ENCODE assay signal across 9 cellular contexts in the genomic region with DNA sequence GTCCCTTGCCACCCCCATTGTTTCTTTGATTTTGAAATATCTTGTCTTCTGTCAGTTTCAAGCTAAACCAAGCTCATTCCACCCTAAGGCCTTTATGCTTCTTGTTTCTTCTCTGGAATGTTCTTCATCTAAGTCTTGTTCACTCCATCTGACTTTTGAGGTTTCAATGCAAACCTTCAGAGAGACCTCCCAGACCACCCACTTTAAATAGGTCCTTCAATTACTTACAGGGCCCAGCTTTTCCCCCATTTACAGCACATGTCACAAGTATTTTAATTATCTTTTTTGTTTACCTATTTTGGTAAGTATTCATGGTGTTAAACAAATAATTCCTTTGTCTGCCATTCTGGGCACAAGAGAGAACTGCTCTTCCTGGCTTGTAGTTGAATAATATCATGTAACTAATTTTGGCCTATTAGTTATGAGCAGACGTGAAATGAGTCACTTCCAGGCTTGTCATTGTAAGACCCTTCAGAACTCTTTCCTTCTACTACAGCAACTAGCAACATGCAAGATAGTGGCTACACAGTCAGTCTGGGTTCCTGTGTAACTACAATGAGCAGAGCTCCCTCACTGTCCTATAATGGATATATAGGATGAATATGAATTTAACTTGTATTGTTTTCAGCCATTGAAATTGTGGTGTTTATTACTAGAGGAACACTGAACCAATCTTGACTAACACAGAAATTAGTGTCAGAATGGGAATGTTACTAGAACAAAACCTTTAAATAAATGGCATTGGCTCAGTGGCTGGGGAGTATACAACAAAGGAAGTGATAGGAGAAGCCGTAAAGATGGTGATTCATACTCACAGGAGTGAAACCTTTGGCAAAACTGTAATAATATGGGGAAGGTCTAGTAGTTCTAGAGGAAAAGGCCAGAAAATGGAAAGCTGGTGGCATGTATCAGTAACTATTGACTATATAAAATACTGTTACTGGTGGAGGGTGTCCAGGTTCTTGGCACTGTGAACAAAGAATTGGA. TPM values are rescaled to one million over a fixed set of nuclear protein-coding genes. Genes with fewer than 3 reads are reported as not detected.
DNase-seq lines count a peak whose midpoint lies in the region; ATAC-seq, FAIRE-seq and TF ChIP-seq lines count a peak whose summit lies in the region.
"Had no signal": no experiment of that assay in that cellular context is flagged by ENCODE, and none has a peak within 500 bp of the region (broad histone marks: within the 10 kb centered on the region; RNA-seq: fewer than 3 reads in every experiment).

No MANE protein-coding gene starts in this region.

- no peak overlapping the region for H3K4me3 ChIP-seq in right atrium auricular region

- H3K36me3 ChIP-seq in right atrium auricular region, result no peaks in the 10 kb centered on the region

- H3K9me3 ChIP-seq in right atrium auricular region, result no peaks in the 10 kb centered on the region

- H3K4me1 ChIP-seq in right atrium auricular region (peaks cover 0 to 33% of the 10 kb centered on the region in 2 donors), foreskin keratinocyte (peaks cover 13% of the 10 kb centered on the region)

- intact Hi-C loops in cardiac septum (cut with DNase I), result loop anchor here (5.0 to 10.0 kb wide), 2 partner anchors 48 to 315 kb away; a partner anchor contains a TSS

- H3K27ac ChIP-seq in right atrium auricular region (peak overlapping the region; percentile 15 to 78), foreskin keratinocyte (peak overlapping the region; percentile 67)

- ATAC-seq in foreskin keratinocyte, result peak; percentile 46

- TF ChIP-seq CTCF in right atrium auricular region (IDR thresholded peaks at IDR 0.05), result no peak
- TF ChIP-seq CTCF in foreskin keratinocyte (conservative IDR thresholded peaks at IDR 0.05), result no peak

- FAIRE-seq in HTR-8/SVneo (lab: Jason Lieb, UNC), result no peak

- no peak for DNase-seq in right atrium auricular region (ENCODE audit: low spot score)
- DNase-seq in cardiac septum (ENCODE audit: low spot score), result no peak
- peak; percentile 25 to 52 for DNase-seq in foreskin keratinocyte
- no peak for DNase-seq in DMS 273 treated with DMSO at 0.1 percent for 48 hours (lab: John Stamatoyannopoulos, UW)
- DNase-seq in stimulated activated naive CD4-positive, alpha-beta T cell treated with Interleukin-2 at 50 U/mL for 16 hours (lab: John Stamatoyannopoulos, UW), result no peak
- no peak for DNase-seq in HTR-8/SVneo (ENCODE audit: insufficient read length, low spot score)
- DNase-seq in SKM-1 (lab: John Stamatoyannopoulos, UW; ENCODE audit: unreplicated experiment), result no peak
- DNase-seq: nucleus accumbens had no signal

- H3K27me3 ChIP-seq in right atrium auricular region (no peaks in the 10 kb centered on the region), foreskin keratinocyte (no peaks in the 10 kb centered on the region)

TF ChIP-seq in PFSK-1, 5 proteins besides CTCF, POLR2A, EP300 and RAD21:
- TF ChIP-seq FOXP2 (optimal IDR thresholded peaks at IDR 0.05; ENCODE audit: borderline replicate concordance, extremely low read depth, extremely low read length, insufficient read depth) (no peak), TAF1 (IDR thresholded peaks at IDR 0.05; ENCODE audit: borderline replicate concordance, insufficient read depth, low read length) (0 out of 2 replicates have a peak, but pooled peaks have one; percentile 21)
- TF ChIP-seq, protein P1, sequence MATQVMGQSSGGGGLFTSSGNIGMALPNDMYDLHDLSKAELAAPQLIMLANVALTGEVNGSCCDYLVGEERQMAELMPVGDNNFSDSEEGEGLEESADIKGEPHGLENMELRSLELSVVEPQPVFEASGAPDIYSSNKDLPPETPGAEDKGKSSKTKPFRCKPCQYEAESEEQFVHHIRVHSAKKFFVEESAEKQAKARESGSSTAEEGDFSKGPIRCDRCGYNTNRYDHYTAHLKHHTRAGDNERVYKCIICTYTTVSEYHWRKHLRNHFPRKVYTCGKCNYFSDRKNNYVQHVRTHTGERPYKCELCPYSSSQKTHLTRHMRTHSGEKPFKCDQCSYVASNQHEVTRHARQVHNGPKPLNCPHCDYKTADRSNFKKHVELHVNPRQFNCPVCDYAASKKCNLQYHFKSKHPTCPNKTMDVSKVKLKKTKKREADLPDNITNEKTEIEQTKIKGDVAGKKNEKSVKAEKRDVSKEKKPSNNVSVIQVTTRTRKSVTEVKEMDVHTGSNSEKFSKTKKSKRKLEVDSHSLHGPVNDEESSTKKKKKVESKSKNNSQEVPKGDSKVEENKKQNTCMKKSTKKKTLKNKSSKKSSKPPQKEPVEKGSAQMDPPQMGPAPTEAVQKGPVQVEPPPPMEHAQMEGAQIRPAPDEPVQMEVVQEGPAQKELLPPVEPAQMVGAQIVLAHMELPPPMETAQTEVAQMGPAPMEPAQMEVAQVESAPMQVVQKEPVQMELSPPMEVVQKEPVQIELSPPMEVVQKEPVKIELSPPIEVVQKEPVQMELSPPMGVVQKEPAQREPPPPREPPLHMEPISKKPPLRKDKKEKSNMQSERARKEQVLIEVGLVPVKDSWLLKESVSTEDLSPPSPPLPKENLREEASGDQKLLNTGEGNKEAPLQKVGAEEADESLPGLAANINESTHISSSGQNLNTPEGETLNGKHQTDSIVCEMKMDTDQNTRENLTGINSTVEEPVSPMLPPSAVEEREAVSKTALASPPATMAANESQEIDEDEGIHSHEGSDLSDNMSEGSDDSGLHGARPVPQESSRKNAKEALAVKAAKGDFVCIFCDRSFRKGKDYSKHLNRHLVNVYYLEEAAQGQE (IDR thresholded peaks at IDR 0.05; ENCODE audit: insufficient read depth in 1 of 2, low read depth in 2 of 2, low read length in 2 of 2), result no peak
TF ChIP-seq in PFSK-1: peak in this region for 1.

RNA-seq across cellular contexts. Expression of a gene that starts 2.8 kb away (rescaled TPM):
- 100 to 1,000 TPM in 1 of 2 donors, 10 to 100 TPM in 1; 91.9 to 103 TPM for total RNA-seq in right atrium auricular region
- 121 TPM for total RNA-seq in cardiac septum
- 48.7 TPM for polyA plus RNA-seq in PFSK-1 (2012; ENCODE audit: insufficient read length, low read depth)
- total RNA-seq in foreskin keratinocyte, result 162 and 172 TPM in 2 replicates
- 50.4 and 58.2 TPM in 2 replicates for polyA plus RNA-seq in foreskin keratinocyte

Comparison
In these comparisons a context has a peak if more than half of its experiments do, and no peak if none do; other contexts are left out.
1. DNase-seq: peak in foreskin keratinocyte (2 of 2); none in right atrium auricular region (single experiment), cardiac septum (single experiment), DMS 273 treated with DMSO at 0.1 percent for 48 hours (single experiment), stimulated activated naive CD4-positive, alpha-beta T cell treated with Interleukin-2 at 50 U/mL for 16 hours (single experiment), HTR-8/SVneo (single experiment) and SKM-1 (single experiment).